4 cellular contexts compared by ENCODE assay signal in genomic region chr20:43164741-43165140, GRCh38. TPM values are rescaled to one million over a fixed set of nuclear protein-coding genes. Genes with fewer than 3 reads are reported as not detected.
"Had no signal": no experiment of that assay in that cellular context is flagged by ENCODE, and none has a peak within 500 bp of the region (broad histone marks: within the 10 kb centered on the region; RNA-seq: fewer than 3 reads in every experiment).

No MANE protein-coding gene starts in this region.

RNA-seq across cellular contexts. Expression of gene PTPRT, which starts 25.0 kb away (rescaled TPM):
- total RNA-seq: naive thymus-derived CD4-positive, alpha-beta T cell; natural killer cell; osteocyte; pulmonary artery endothelial cell had no signal
- polyA plus RNA-seq: naive thymus-derived CD4-positive, alpha-beta T cell had no signal
